11 cellular contexts compared by ENCODE assay signal in genomic region chr9:122214507-122214906, GRCh38. TPM values are rescaled to one million over a fixed set of nuclear protein-coding genes. Genes with fewer than 3 reads are reported as not detected.
DNase-seq lines count a peak whose midpoint lies in the region; ATAC-seq and TF ChIP-seq lines count a peak whose summit lies in the region.
"Had no signal": no experiment of that assay in that cellular context is flagged by ENCODE, and none has a peak within 500 bp of the region (broad histone marks: within the 10 kb centered on the region; RNA-seq: fewer than 3 reads in every experiment).

No MANE protein-coding gene starts in this region.

- no peak for DNase-seq in activated CD4-positive, alpha-beta T cell treated with anti-CD3 and anti-CD28 coated beads, Interleukin-2, amount 10 ng/mL, durations not matched to agents 24 days and 14 days
- DNase-seq in activated CD4-positive, alpha-beta T cell treated with anti-CD3 and anti-CD28 coated beads, Interleukin-2, amount 50 U/mL, for 4 hours = no peak
- DNase-seq in WTC11 (ENCODE audit: low spot score) (no peak), glutamatergic neuron (no peak), NCI-H2081 (lab: John Stamatoyannopoulos, UW) (no peak), NCI-H2081 treated with DMSO at 0.1 percent for 48 hours (lab: John Stamatoyannopoulos, UW) (no peak)

- H3K4me2 ChIP-seq in skeletal muscle satellite cell (ENCODE audit: low read length) = peak overlapping the region; percentile 75

- H3K27ac Mint-ChIP-seq in activated CD4-positive, alpha-beta T cell treated with anti-CD3 and anti-CD28 coated beads, Interleukin-2, amount 10 ng/mL, durations not matched to agents 24 days and 14 days = no peak overlapping the region
- H3K27ac Mint-ChIP-seq in WTC11 (no peak overlapping the region), glutamatergic neuron (ENCODE audit: unreplicated experiment) (no peak overlapping the region)
- H3K27ac Mint-ChIP-seq: activated naive CD4-positive, alpha-beta T cell treated with anti-CD3 and anti-CD28 coated beads, Interleukin-2, amount 50 U/mL, for 72 hours had no signal

- no peak for ATAC-seq in WTC11
- no peak for ATAC-seq in GM19455 (IDR thresholded peaks at IDR 0.05; ENCODE audit: unreplicated experiment)

- H3K9ac ChIP-seq in skeletal muscle satellite cell (ENCODE audit: low read depth, low read length) = no peak overlapping the region

- CTCF ChIA-PET in WTC11 (lab: Charles Lee) = interaction anchor here (0.6 to 4.4 kb wide), 16 partner anchors 8 to 953 kb away, joined by 3 to 39 read pairs (median 4); partner anchors contain the start of genes MORN5 and NDUFA8

- H3K9me3 Mint-ChIP-seq in activated CD4-positive, alpha-beta T cell treated with anti-CD3 and anti-CD28 coated beads, Interleukin-2, amount 10 ng/mL, durations not matched to agents 24 days and 14 days = no peaks in the 10 kb centered on the region
- H3K9me3 Mint-ChIP-seq in WTC11 = no peaks in the 10 kb centered on the region
- H3K9me3 Mint-ChIP-seq in glutamatergic neuron (ENCODE audit: unreplicated experiment) = peaks cover 17% of the 10 kb centered on the region
- H3K9me3 Mint-ChIP-seq: activated naive CD4-positive, alpha-beta T cell treated with anti-CD3 and anti-CD28 coated beads, Interleukin-2, amount 50 U/mL, for 72 hours had no signal

- H3K4me3 Mint-ChIP-seq in activated CD4-positive, alpha-beta T cell treated with anti-CD3 and anti-CD28 coated beads, Interleukin-2, amount 10 ng/mL, durations not matched to agents 24 days and 14 days = peak overlapping the region; percentile 60
- H3K4me3 Mint-ChIP-seq in WTC11 (peak overlapping the region; percentile 70), glutamatergic neuron (ENCODE audit: unreplicated experiment) (peak overlapping the region; percentile 81)

- H3K36me3 ChIP-seq in skeletal muscle satellite cell (ENCODE audit: insufficient read depth, low read length) = no peaks in the 10 kb centered on the region

- H3K4me3 ChIP-seq in skeletal muscle satellite cell (ENCODE audit: low read length) = peak overlapping the region; percentile 39

- intact Hi-C loops in activated CD4-positive, alpha-beta T cell treated with anti-CD3 and anti-CD28 coated beads, Interleukin-2, amount 10 ng/mL, durations not matched to agents 24 days and 14 days (cut with micrococcal nuclease) = loop anchor here (5.0 to 10.0 kb wide), 2 partner anchors 57 to 130 kb away; partner anchors contain the start of genes MORN5 and NDUFA8

- H3K9me3 ChIP-seq in skeletal muscle satellite cell (replicated peaks; ENCODE audit: low read length) = no peaks in the 10 kb centered on the region

- peaks cover 19% of the 10 kb centered on the region for H3K4me1 ChIP-seq in skeletal muscle satellite cell (ENCODE audit: control insufficient read depth, insufficient read depth, low read length)

- POLR2A ChIA-PET in WTC11 (lab: Charles Lee) = interaction anchor here (0.6 to 0.9 kb wide), 3 partner anchors 11 to 137 kb away, joined by 3 to 8 read pairs (median 3); no protein-coding TSS in a partner anchor

- H3K27me3 ChIP-seq in skeletal muscle satellite cell (ENCODE audit: control insufficient read depth, insufficient read depth, low read length) = peaks cover 82% of the 10 kb centered on the region

- TF ChIP-seq CTCF in WTC11 (IDR thresholded peaks at IDR 0.05) (no peak), glutamatergic neuron (IDR thresholded peaks at IDR 0.05; ENCODE audit: partially characterized antibody, unreplicated experiment) (no peak)

- H3K4me1 Mint-ChIP-seq in activated CD4-positive, alpha-beta T cell treated with anti-CD3 and anti-CD28 coated beads, Interleukin-2, amount 10 ng/mL, durations not matched to agents 24 days and 14 days = peaks cover 21% of the 10 kb centered on the region
- H3K4me1 Mint-ChIP-seq in WTC11 (peaks cover 34% of the 10 kb centered on the region), glutamatergic neuron (ENCODE audit: low read depth, unreplicated experiment) (peaks cover 11% of the 10 kb centered on the region)

- H3K27me3 Mint-ChIP-seq in activated CD4-positive, alpha-beta T cell treated with anti-CD3 and anti-CD28 coated beads, Interleukin-2, amount 10 ng/mL, durations not matched to agents 24 days and 14 days = peaks cover 75% of the 10 kb centered on the region
- H3K27me3 Mint-ChIP-seq in WTC11 (ENCODE audit: low read depth) (peaks cover 96% of the 10 kb centered on the region), glutamatergic neuron (ENCODE audit: unreplicated experiment) (peaks cover 33% of the 10 kb centered on the region)

- H3K36me3 Mint-ChIP-seq in activated CD4-positive, alpha-beta T cell treated with anti-CD3 and anti-CD28 coated beads, Interleukin-2, amount 10 ng/mL, durations not matched to agents 24 days and 14 days (ENCODE audit: low read depth) = no peaks in the 10 kb centered on the region
- peaks cover 5% of the 10 kb centered on the region; the same call in 1 of the 2 replicates for H3K36me3 Mint-ChIP-seq in WTC11
- H3K36me3 Mint-ChIP-seq in glutamatergic neuron (ENCODE audit: unreplicated experiment) = peaks cover 10% of the 10 kb centered on the region
- H3K36me3 Mint-ChIP-seq: activated naive CD4-positive, alpha-beta T cell treated with anti-CD3 and anti-CD28 coated beads, Interleukin-2, amount 50 U/mL, for 72 hours had no signal

TF ChIP-seq in WTC11, 78 proteins besides CTCF, POLR2A, EP300 and RAD21 (continues in another document):
- TF ChIP-seq HMGXB4 (CRISPR knock-in tag; IDR thresholded peaks at IDR 0.05) (no peak), SOX15 (CRISPR knock-in tag; IDR thresholded peaks at IDR 0.05) (no peak), ZNF138 (CRISPR knock-in tag; conservative IDR thresholded peaks at IDR 0.05) (no peak), USF1 (CRISPR knock-in tag; IDR thresholded peaks at IDR 0.05) (no peak), SMAD3 (CRISPR knock-in tag; IDR thresholded peaks at IDR 0.05; ENCODE audit: borderline replicate concordance) (no peak), OVOL2 (CRISPR knock-in tag; IDR thresholded peaks at IDR 0.05; ENCODE audit: borderline replicate concordance) (no peak), ZNF396 (CRISPR knock-in tag; IDR thresholded peaks at IDR 0.05; ENCODE audit: borderline replicate concordance) (no peak), ZMAT4 (CRISPR knock-in tag; IDR thresholded peaks at IDR 0.05) (no peak), MYBL2 (CRISPR knock-in tag; IDR thresholded peaks at IDR 0.05) (no peak), NFE2L1 (CRISPR knock-in tag; IDR thresholded peaks at IDR 0.05) (no peak), NR1H2 (CRISPR knock-in tag; IDR thresholded peaks at IDR 0.05) (no peak)

RNA-seq across cellular contexts. Expression of gene LHX6, which starts 14.2 kb away (rescaled TPM):
- total RNA-seq in activated CD4-positive, alpha-beta T cell treated with anti-CD3 and anti-CD28 coated beads, Interleukin-2, amount 10 ng/mL, durations not matched to agents 24 days and 14 days = not detected in 2 replicates
- total RNA-seq in WTC11 (2021) (0.71 to 1.5 TPM (median 1.5 TPM) in 3 replicates), glutamatergic neuron (ENCODE audit: unreplicated experiment) (2.8 TPM)
- not detected in 2 replicates for total RNA-seq in skeletal muscle satellite cell (2012; rRNA removed)

RNA-seq across cellular contexts. Expression of gene RBM18, which starts 50.1 kb away (rescaled TPM):
- 24.9 and 25.7 TPM in 2 replicates for total RNA-seq in activated CD4-positive, alpha-beta T cell treated with anti-CD3 and anti-CD28 coated beads, Interleukin-2, amount 10 ng/mL, durations not matched to agents 24 days and 14 days
- total RNA-seq in WTC11 (2021) = 11.4 to 14.3 TPM (median 13.1 TPM) in 3 replicates
- total RNA-seq in glutamatergic neuron (ENCODE audit: unreplicated experiment) = 27.3 TPM
- 6.6 and 9.4 TPM in 2 replicates for total RNA-seq in skeletal muscle satellite cell (2012; rRNA removed)

RNA-seq across cellular contexts. Expression of gene MRRF, which starts 50.2 kb away (rescaled TPM):
- total RNA-seq in activated CD4-positive, alpha-beta T cell treated with anti-CD3 and anti-CD28 coated beads, Interleukin-2, amount 10 ng/mL, durations not matched to agents 24 days and 14 days = 68.8 and 73.1 TPM in 2 replicates
- total RNA-seq in WTC11 (2021) (36.1 to 42.3 TPM (median 38.8 TPM) in 3 replicates), glutamatergic neuron (ENCODE audit: unreplicated experiment) (16.9 TPM)
- 48.7 and 50.0 TPM in 2 replicates for total RNA-seq in skeletal muscle satellite cell (2012; rRNA removed)

RNA-seq across cellular contexts. Expression of gene MORN5, which starts 54.8 kb away (rescaled TPM):
- total RNA-seq in activated CD4-positive, alpha-beta T cell treated with anti-CD3 and anti-CD28 coated beads, Interleukin-2, amount 10 ng/mL, durations not matched to agents 24 days and 14 days = not detected in 2 replicates
- total RNA-seq in WTC11 (2021) = not detected in 3 replicates
- not detected for total RNA-seq in glutamatergic neuron (ENCODE audit: unreplicated experiment)
- 0.87 TPM in 1 of 2 replicates, not detected in the other for total RNA-seq in skeletal muscle satellite cell (2012; rRNA removed)
- total RNA-seq: lower leg skin, skeletal muscle tissue had no signal

RNA-seq across cellular contexts. Expression of gene NDUFA8, which starts 54.9 kb away (rescaled TPM):
- total RNA-seq in activated CD4-positive, alpha-beta T cell treated with anti-CD3 and anti-CD28 coated beads, Interleukin-2, amount 10 ng/mL, durations not matched to agents 24 days and 14 days = 50.4 and 51.9 TPM in 2 replicates
- 70.7 to 71.8 TPM (median 71.2 TPM) in 3 replicates for total RNA-seq in WTC11 (2021)
- 46.1 TPM for total RNA-seq in glutamatergic neuron (ENCODE audit: unreplicated experiment)
- total RNA-seq in skeletal muscle satellite cell (2012; rRNA removed) = 30.2 and 32.1 TPM in 2 replicates
